In genomic region chr7:73904219-73905136, GRCh38 we compare ENCODE assay signal across 14 cellular contexts. TPM values are rescaled to one million over a fixed set of nuclear protein-coding genes. Genes with fewer than 3 reads are reported as not detected.
A peak's percentile ranks its signal among the peaks of the same experiment; 100 is the strongest.
DNase-seq lines count a peak whose midpoint lies in the region; ATAC-seq and TF ChIP-seq lines count a peak whose summit lies in the region.
"Had no signal": no experiment of that assay in that cellular context is flagged by ENCODE, and none has a peak within 500 bp of the region (broad histone marks: within the 10 kb centered on the region; RNA-seq: fewer than 3 reads in every experiment).

No MANE protein-coding gene starts in this region.

- H3K27me3 ChIP-seq in RWPE2 (ENCODE audit: insufficient read depth, poor library complexity, severe bottlenecking), result no peaks in the 10 kb centered on the region
- H3K27me3 ChIP-seq: tibial nerve had no signal

- no peaks in the 10 kb centered on the region for H3K4me1 ChIP-seq in RWPE2 (ENCODE audit: insufficient read depth, poor library complexity, severe bottlenecking)

- ATAC-seq in RWPE2 (ENCODE audit: low read depth) (peak; percentile 42; the same call in 1 of the 3 replicates), sciatic nerve (no peak), HG03354 (IDR thresholded peaks at IDR 0.05; ENCODE audit: poor library complexity, severe bottlenecking, unreplicated experiment) (no peak), HG03159 (IDR thresholded peaks at IDR 0.05; ENCODE audit: unreplicated experiment) (no peak)

- no peak overlapping the region for H3K27ac ChIP-seq in RWPE2 (ENCODE audit: poor library complexity, severe bottlenecking)
- H3K27ac ChIP-seq: tibial nerve had no signal

- no peaks in the 10 kb centered on the region for H3K36me3 ChIP-seq in RWPE2 (ENCODE audit: low read depth)
- H3K36me3 ChIP-seq: tibial nerve had no signal

- intact Hi-C loops in sciatic nerve (cut with DNase I), result no loop called here

- DNase-seq in H4 (ENCODE audit: low spot score) (peak; percentile 75), RWPE2 (ENCODE audit: low spot score) (no peak), fibroblast of the aortic adventitia (ENCODE audit: low read depth) (peak; percentile 67), sciatic nerve (ENCODE audit: low spot score) (peak; percentile 57), putamen (ENCODE audit: low spot score) (no peak)
- no peak for DNase-seq in effector CD4-positive, alpha-beta T cell
- DNase-seq: activated CD4-positive, alpha-beta T cell treated with anti-CD3 and anti-CD28 coated beads, Interleukin-2, amount 10 ng/mL, durations not matched to agents 24 days and 14 days; GOT3; NCI-H187 had no signal

- H3K4me3 ChIP-seq in RWPE2 (ENCODE audit: severe bottlenecking) (no peak overlapping the region), fibroblast of the aortic adventitia (ENCODE audit: low read depth, low read length) (no peak overlapping the region)
- H3K4me3 ChIP-seq: skin epidermis, tibial nerve had no signal

- no peaks in the 10 kb centered on the region for H3K9me3 ChIP-seq in RWPE2 (ENCODE audit: severe bottlenecking)
- H3K9me3 ChIP-seq: tibial nerve had no signal

- TF ChIP-seq CTCF in RWPE2 (IDR thresholded peaks at IDR 0.05; ENCODE audit: poor library complexity, severe bottlenecking) (no peak), fibroblast of the aortic adventitia (IDR thresholded peaks at IDR 0.05; ENCODE audit: insufficient read depth, low read length) (no peak)

RNA-seq across cellular contexts. Expression of gene TMEM270, which starts 43.5 kb away (rescaled TPM):
- total RNA-seq in H4 (2014; rRNA removed; shearing (Covaris generic)), result 0.21 TPM in 1 of 2 replicates, not detected in the other
- total RNA-seq in fibroblast of the aortic adventitia (ENCODE audit: low replicate concordance) (not detected in 2 replicates), sciatic nerve (not detected)
- total RNA-seq: activated CD4-positive, alpha-beta T cell treated with anti-CD3 and anti-CD28 coated beads, Interleukin-2, amount 10 ng/mL, durations not matched to agents 24 days and 14 days; activated T-helper 1 cell treated with anti-CD3 and anti-CD28 coated beads, Interleukin-12 subunit alpha, Interleukin-12 subunit beta, Interleukin-2, Interleukin-4 antibody, amounts not matched to agents 30 ng/mL and 10 ng/mL and 1 ng/mL, durations not matched to agents 14 hours and 24 hours and 36 hours; tibial nerve had no signal

Comparison
In these comparisons a context has a peak if more than half of its experiments do, and no peak if none do; other contexts are left out.
1. DNase-seq: peak in H4 (single experiment), fibroblast of the aortic adventitia (single experiment) and sciatic nerve (single experiment); none in RWPE2 (single experiment), effector CD4-positive, alpha-beta T cell (single experiment) and putamen (single experiment).